Comparison of ENCODE assay signal across 8 cellular contexts in the genomic region with DNA sequence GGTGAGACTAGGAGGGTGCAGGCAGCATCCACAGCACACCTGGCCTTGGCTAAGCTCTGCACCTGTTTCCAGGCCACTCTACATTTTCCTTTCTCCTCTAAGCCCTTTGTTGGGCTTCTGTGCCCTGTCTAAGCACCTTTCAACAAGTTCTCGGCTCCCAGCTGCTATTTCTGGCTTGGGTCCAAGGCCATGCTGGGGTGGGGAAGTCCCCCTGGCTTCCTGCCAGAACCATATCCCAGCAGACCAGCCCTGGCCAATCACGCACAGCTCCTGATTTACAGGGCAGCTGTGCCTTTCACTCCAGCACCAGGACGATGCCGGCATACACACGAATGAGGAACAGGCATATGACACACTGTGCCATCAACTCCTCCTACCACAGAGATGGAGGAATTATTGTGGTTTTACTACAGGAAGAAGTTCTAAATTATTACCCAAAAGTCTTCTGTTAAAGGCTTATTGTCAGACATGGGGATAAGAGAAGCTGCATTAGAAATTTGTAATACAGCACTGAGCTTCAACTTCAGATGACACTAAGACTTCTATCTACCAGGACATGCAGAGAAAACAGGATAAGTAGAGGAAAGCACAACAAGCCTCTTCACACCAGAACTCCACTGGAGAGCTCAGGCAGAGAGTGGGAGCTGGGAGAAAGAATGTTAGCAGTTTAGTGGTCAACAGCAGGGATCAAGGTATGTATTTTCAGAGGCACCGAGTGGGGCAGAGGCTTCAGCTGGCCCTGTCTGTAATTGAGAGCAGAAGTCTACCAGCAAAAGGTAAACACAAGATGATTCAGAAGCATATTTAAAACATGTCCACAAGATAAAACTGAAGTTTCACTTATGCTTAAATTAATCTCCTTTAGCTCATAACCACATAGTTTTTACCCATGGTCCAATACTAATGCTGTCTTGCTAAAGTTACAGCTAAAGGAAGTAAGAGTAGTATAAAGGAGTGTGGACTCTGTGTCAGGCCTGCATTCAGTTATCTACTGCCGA. TPM values are rescaled to one million over a fixed set of nuclear protein-coding genes. Genes with fewer than 3 reads are reported as not detected.
DNase-seq lines count a peak whose midpoint lies in the region; ATAC-seq and TF ChIP-seq lines count a peak whose summit lies in the region.

No MANE protein-coding gene starts in this region.

- no peaks in the 10 kb centered on the region for H3K9me2 ChIP-seq in SK-N-SH

- H3K27ac ChIP-seq in SK-N-SH (ENCODE audit: low read depth in 2 of 2, low read length in 1 of 2) (peak overlapping the region; percentile 59 to 76; a peak in 3 of 4 replicates), heart left ventricle (peak overlapping the region in 2 of 12 donors; percentile 19 to 80), gastrocnemius medialis (peak overlapping the region; percentile 4 to 45 (median 26))

- no peak for TF ChIP-seq EP300 in SK-N-SH (IDR thresholded peaks at IDR 0.05; ENCODE audit: borderline replicate concordance in 1 of 2, low read depth in 1 of 2, low read length in 1 of 2)

- no peaks in the 10 kb centered on the region for H3K27me3 ChIP-seq in BJ (ENCODE audit: control insufficient read depth, insufficient read depth, low read length)
- no peaks in the 10 kb centered on the region for H3K27me3 ChIP-seq in SK-N-SH (ENCODE audit: insufficient read depth)
- H3K27me3 ChIP-seq in heart left ventricle: no peaks in the 10 kb centered on the region
- H3K27me3 ChIP-seq in gastrocnemius medialis: no peaks in the 10 kb centered on the region

- no peak for TF ChIP-seq CTCF in BJ (IDR thresholded peaks at IDR 0.05; ENCODE audit: insufficient read depth, low read depth, low read length)
- TF ChIP-seq CTCF in SK-N-SH (IDR thresholded peaks at IDR 0.05): no peak
- TF ChIP-seq CTCF in heart left ventricle (IDR thresholded peaks at IDR 0.05): no peak
- no peak for TF ChIP-seq CTCF in gastrocnemius medialis (IDR thresholded peaks at IDR 0.05 in 4 of 5, conservative IDR thresholded peaks at IDR 0.05 in 1 of 5)

- H3K36me3 Mint-ChIP-seq in activated naive CD4-positive, alpha-beta T cell treated with anti-CD3 and anti-CD28 coated beads, Interleukin-2, amount 50 U/mL, for 72 hours: peaks cover 19 to 50% of the 10 kb centered on the region in 2 donors

- H3K9me3 Mint-ChIP-seq in activated naive CD4-positive, alpha-beta T cell treated with anti-CD3 and anti-CD28 coated beads, Interleukin-2, amount 50 U/mL, for 72 hours: no peaks in the 10 kb centered on the region

- H3K9me3 ChIP-seq in SK-N-SH: no peaks in the 10 kb centered on the region
- no peaks in the 10 kb centered on the region for H3K9me3 ChIP-seq in heart left ventricle
- H3K9me3 ChIP-seq in gastrocnemius medialis: no peaks in the 10 kb centered on the region

- H3K79me2 ChIP-seq in SK-N-SH (ENCODE audit: insufficient read depth): no peaks in the 10 kb centered on the region; the same call in 1 of the 2 replicates

- DNase-seq in BJ (ENCODE audit: low read depth) (peak; percentile 18), MV-4-11 (lab: John Stamatoyannopoulos, UW) (peak; percentile 98), SK-N-SH (peak; percentile 84), heart left ventricle (peak; percentile 86 to 92 (median 90)), gastrocnemius medialis (peak; percentile 38 to 73), SW 1271 (lab: John Stamatoyannopoulos, UW) (no peak)
- peak; percentile 72 to 81 for DNase-seq in activated naive CD4-positive, alpha-beta T cell treated with anti-CD3 and anti-CD28 coated beads, Interleukin-2, amount 50 U/mL, for 72 hours (ENCODE audit: low spot score in 2 of 2)

- peak overlapping the region; percentile 70 to 79 for H3K27ac Mint-ChIP-seq in activated naive CD4-positive, alpha-beta T cell treated with anti-CD3 and anti-CD28 coated beads, Interleukin-2, amount 50 U/mL, for 72 hours

- intact Hi-C loops in heart left ventricle (cut with DNase I) (loop anchor here in 1 of 10 donors (5.0 kb wide), 1 partner anchor 36 kb away; the partner anchor contains the start of gene TRIT1), gastrocnemius medialis (cut with DNase I; ENCODE audit: low total_unique reads) (no loop called here)

- no peak overlapping the region for H2AFZ ChIP-seq in SK-N-SH (ENCODE audit: low read depth)

- ATAC-seq in GM21515 (IDR thresholded peaks at IDR 0.05; ENCODE audit: unreplicated experiment) (peak; percentile 59), heart left ventricle (peak; percentile 92 to 98 (median 97)), gastrocnemius medialis (peak; percentile 75 to 95)
- ATAC-seq in activated naive CD4-positive, alpha-beta T cell treated with anti-CD3 and anti-CD28 coated beads, Interleukin-2, amount 50 U/mL, for 72 hours: peak; percentile 89 to 97

- CTCF ChIA-PET in BJ (lab: Yijun Ruan, JAX): interaction anchor here (0.6 to 5.6 kb wide), 9 partner anchors 9 to 74 kb away, joined by 3 to 20 read pairs (median 4); partner anchors contain the start of gene MYCL
- CTCF ChIA-PET in SK-N-SH (lab: Yijun Ruan, JAX): interaction anchor here (0.6 to 2.9 kb wide), 8 partner anchors 9 to 187 kb away, joined by 3 to 19 read pairs (median 4); partner anchors contain the start of gene MYCL

- H3K4me2 ChIP-seq in SK-N-SH: 0 out of 2 replicates have a peak overlapping the region, but pooled peaks have one; percentile 1

- 40% methylated on average over 7 of the region's 7 CpGs for WGBS in SK-N-SH (ENCODE audit: low lambda C conversion rate)
- WGBS in heart left ventricle, 4 donors: 16 to 19% (median 18%) methylated on average over 7 of the region's 7 CpGs

- H3K9ac ChIP-seq in SK-N-SH: no peak overlapping the region

- TF ChIP-seq POLR2A in heart left ventricle (IDR thresholded peaks at IDR 0.05) (no peak), gastrocnemius medialis (IDR thresholded peaks at IDR 0.05) (no peak)

- peaks cover 13% of the 10 kb centered on the region for H3F3A ChIP-seq in SK-N-SH (replicated peaks; ENCODE audit: insufficient read depth)

- peaks cover 13 to 18% of the 10 kb centered on the region in 2 experiments for H3K4me1 ChIP-seq in SK-N-SH (ENCODE audit: control insufficient read depth in 1 of 2, insufficient read depth in 2 of 2, low read depth in 1 of 2, low read length in 1 of 2)
- peaks cover 0 to 46% (median 13%) of the 10 kb centered on the region in 12 donors for H3K4me1 ChIP-seq in heart left ventricle
- peaks cover 16% of the 10 kb centered on the region in 2 donors for H3K4me1 ChIP-seq in gastrocnemius medialis

- H3K36me3 ChIP-seq in BJ (ENCODE audit: control insufficient read depth, insufficient read depth, low read length) (peaks cover 9% of the 10 kb centered on the region), SK-N-SH (replicated peaks in 1 of 2; ENCODE audit: control insufficient read depth in 1 of 2, insufficient read depth in 2 of 2, low read length in 1 of 2) (peaks cover 53 to 77% of the 10 kb centered on the region in 2 experiments), heart left ventricle (peaks cover 1 to 73% (median 66%) of the 10 kb centered on the region in 9 donors), gastrocnemius medialis (peaks cover under 1 to 40% of the 10 kb centered on the region in 2 donors)

- peak; percentile 26 for TF ChIP-seq RAD21 in SK-N-SH (IDR thresholded peaks at IDR 0.05; ENCODE audit: low read length)

- peaks cover 14% of the 10 kb centered on the region for H4K20me1 ChIP-seq in SK-N-SH (ENCODE audit: insufficient read depth)

- in situ Hi-C loops in gastrocnemius medialis (cut with MboI; ENCODE audit: low sequenced_read_pairs in 4 of 4): no loop called here

- POLR2A ChIA-PET in BJ (lab: Charles Lee) (interaction anchor here (0.5 to 1.1 kb wide), 2 partner anchors 13 to 14 kb away, joined by 4 to 9 read pairs; no protein-coding TSS in a partner anchor), SK-N-SH (lab: Yijun Ruan, JAX) (interaction anchor here (1.1 kb wide), 1 partner anchor 38 kb away, joined by 3 read pairs; the partner anchor contains the start of gene TRIT1)

- H3K4me3 ChIP-seq in BJ (ENCODE audit: low read depth, low read length): no peak overlapping the region
- H3K4me3 ChIP-seq in SK-N-SH (ENCODE audit: low read depth in 2 of 2, low read length in 1 of 2): no peak overlapping the region
- H3K4me3 ChIP-seq in heart left ventricle: no peak overlapping the region
- no peak overlapping the region for H3K4me3 ChIP-seq in gastrocnemius medialis

RNA-seq across cellular contexts. Expression of gene TRIT1, which starts 37.4 kb away (rescaled TPM):
- 12.7 and 21.4 TPM in 2 replicates for polyA plus RNA-seq in BJ (2011; rRNA removed)
- 10.5 and 12.7 TPM in 2 replicates for polyA minus RNA-seq in BJ (2011; rRNA and poly(A)+ RNA removed)
- 11.8 and 15.4 TPM in 2 replicates for polyA plus RNA-seq in SK-N-SH (2012; rRNA removed)
- polyA plus RNA-seq in SK-N-SH (2012; cell fraction: cytosol; rRNA removed): 12.7 and 14.1 TPM in 2 replicates
- polyA plus RNA-seq in SK-N-SH (2012; cell fraction: nucleus; rRNA removed): 18.8 and 33.5 TPM in 2 replicates
- total RNA-seq in activated naive CD4-positive, alpha-beta T cell treated with anti-CD3 and anti-CD28 coated beads, Interleukin-2, amount 50 U/mL, for 72 hours: 10 to 100 TPM; 14.5 to 45.1 TPM
- 10 to 100 TPM; 15.0 to 19.0 (median 17.2) TPM for total RNA-seq in heart left ventricle
- 10 to 100 TPM; 13.6 to 14.0 TPM for polyA plus RNA-seq in heart left ventricle
- total RNA-seq in gastrocnemius medialis: 10 to 100 TPM in 2 of 4 donors, 1 to 10 TPM in 2; 6.2 to 24.6 (median 9.8) TPM

RNA-seq across cellular contexts. Expression of gene MYCL, which starts 55.8 kb away (rescaled TPM):
- 0.22 TPM in 2 replicates for polyA plus RNA-seq in BJ (2011; rRNA removed)
- polyA minus RNA-seq in BJ (2011; rRNA and poly(A)+ RNA removed): 0.14 TPM in 1 of 2 replicates, not detected in the other
- polyA plus RNA-seq in SK-N-SH (2012; rRNA removed): 0.48 and 0.57 TPM in 2 replicates
- 0.42 and 0.46 TPM in 2 replicates for polyA plus RNA-seq in SK-N-SH (2012; cell fraction: cytosol; rRNA removed)
- polyA plus RNA-seq in SK-N-SH (2012; cell fraction: nucleus; rRNA removed): 0.45 and 0.67 TPM in 2 replicates
- total RNA-seq in activated naive CD4-positive, alpha-beta T cell treated with anti-CD3 and anti-CD28 coated beads, Interleukin-2, amount 50 U/mL, for 72 hours: under 1 TPM; 0.14 to 0.72 TPM
- 1 to 10 TPM in 3 of 9 donors, under 1 TPM in 6; 0.27 to 3.0 (median 0.75) TPM for total RNA-seq in heart left ventricle
- under 1 TPM; 0.15 to 0.53 TPM for polyA plus RNA-seq in heart left ventricle
- 1 to 10 TPM in 1 of 4 donors, under 1 TPM in 1, not detected in 2; 0.35 to 1.1 TPM for total RNA-seq in gastrocnemius medialis

RNA-seq across cellular contexts. Expression of gene BMP8B, which starts 57.2 kb away (rescaled TPM):
- polyA plus RNA-seq in BJ (2011; rRNA removed): 0.01 TPM in 2 replicates
- not detected in 2 replicates for polyA minus RNA-seq in BJ (2011; rRNA and poly(A)+ RNA removed)
- polyA plus RNA-seq in SK-N-SH (2012; rRNA removed): 0.07 and 0.16 TPM in 2 replicates
- 0.10 and 0.24 TPM in 2 replicates for polyA plus RNA-seq in SK-N-SH (2012; cell fraction: cytosol; rRNA removed)
- 0.04 and 0.05 TPM in 2 replicates for polyA plus RNA-seq in SK-N-SH (2012; cell fraction: nucleus; rRNA removed)
- under 1 TPM; 0.11 to 0.84 TPM for total RNA-seq in activated naive CD4-positive, alpha-beta T cell treated with anti-CD3 and anti-CD28 coated beads, Interleukin-2, amount 50 U/mL, for 72 hours
- under 1 TPM; 0.19 to 0.68 (median 0.53) TPM for total RNA-seq in heart left ventricle
- under 1 TPM; 0.08 to 0.19 TPM for polyA plus RNA-seq in heart left ventricle
- total RNA-seq in gastrocnemius medialis: under 1 TPM in 3 of 4 donors, not detected in 1; 0.12 to 0.31 (median 0.15) TPM

Comparison
In these comparisons a context has a peak if more than half of its experiments do, and no peak if none do; other contexts are left out.
1. DNase-seq: peak in BJ (single experiment), MV-4-11 (single experiment), SK-N-SH (single experiment), activated naive CD4-positive, alpha-beta T cell treated with anti-CD3 and anti-CD28 coated beads, Interleukin-2, amount 50 U/mL, for 72 hours (2 of 2), heart left ventricle (5 of 5) and gastrocnemius medialis (2 of 2); none in SW 1271 (0 of 2).
2. Peak in every context shown above with its lines, with median percentiles within 50 percentile points of each other: ATAC-seq.